20 cellular contexts compared by ENCODE assay signal in the genomic region with DNA sequence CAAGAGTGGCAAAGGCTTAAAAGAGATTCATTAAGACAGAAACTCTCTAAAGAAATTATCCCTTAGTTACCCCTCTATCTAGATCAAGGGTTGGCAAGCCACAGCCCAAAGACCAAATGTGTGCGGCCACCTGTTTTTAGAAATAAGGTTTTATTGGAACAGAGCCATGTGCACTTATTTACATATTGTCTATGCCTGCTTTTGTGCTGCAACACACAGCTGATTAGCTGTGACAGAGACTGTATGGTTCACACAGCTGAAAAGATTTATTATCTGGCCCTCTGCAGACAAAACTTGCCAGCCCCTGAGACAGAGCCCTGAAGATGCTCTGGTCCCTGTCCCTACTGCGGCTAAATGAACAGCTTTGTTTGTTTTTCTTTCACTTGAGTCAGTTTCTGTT.
DNase-seq lines count a peak whose midpoint lies in the region; ATAC-seq and TF ChIP-seq lines count a peak whose summit lies in the region.
"Had no signal": no experiment of that assay in that cellular context is flagged by ENCODE, and none has a peak within 500 bp of the region (broad histone marks: within the 10 kb centered on the region; RNA-seq: fewer than 3 reads in every experiment).

No MANE protein-coding gene starts in this region.

- no peak overlapping the region for H3K27ac Mint-ChIP-seq in type B pancreatic cell
- H3K27ac Mint-ChIP-seq: CD4-positive, alpha-beta memory T cell; T-helper 1 cell treated with Interleukin-12 subunit alpha and Interleukin-12 subunit beta and Interleukin-4 antibody, amounts not matched to agents 30 μg/mL and 1 μg/mL, for 36 hours had no signal

- no peak for ATAC-seq in HG03439 (IDR thresholded peaks at IDR 0.05; ENCODE audit: unreplicated experiment)
- ATAC-seq: A549, PC-3 had no signal

- H3K4me1 Mint-ChIP-seq in type B pancreatic cell (ENCODE audit: unreplicated experiment): peaks cover 14% of the 10 kb centered on the region
- H3K4me1 Mint-ChIP-seq: CD4-positive, alpha-beta memory T cell had no signal

- no peak for TF ChIP-seq CTCF in type B pancreatic cell (conservative IDR thresholded peaks at IDR 0.05)

- peaks cover 2% of the 10 kb centered on the region for H3K27me3 Mint-ChIP-seq in type B pancreatic cell
- H3K27me3 Mint-ChIP-seq: CD4-positive, alpha-beta memory T cell had no signal

- no peak overlapping the region for H3K4me3 Mint-ChIP-seq in type B pancreatic cell
- H3K4me3 Mint-ChIP-seq: CD4-positive, alpha-beta memory T cell; T-helper 1 cell treated with Interleukin-12 subunit alpha and Interleukin-12 subunit beta and Interleukin-4 antibody, amounts not matched to agents 30 μg/mL and 1 μg/mL, for 36 hours had no signal

- DNase-seq in NCI-H748 (lab: John Stamatoyannopoulos, UW; ENCODE audit: unreplicated experiment) (peak; percentile 71), NCI-H748 treated with DMSO at 0.1 percent for 48 hours (lab: John Stamatoyannopoulos, UW) (no peak), NCI-H69 (lab: John Stamatoyannopoulos, UW) (peak; percentile 6), globus pallidus (ENCODE audit: low spot score) (peak; percentile 12), type B pancreatic cell (ENCODE audit: extremely low spot score, unreplicated experiment) (no peak)
- DNase-seq in stimulated activated CD4-positive, alpha-beta T cell treated with anti-CD3 and anti-CD28 coated beads, Interleukin-12 subunit alpha, Interleukin-12 subunit beta, amount 100 ng/mL, for 4 hours: no peak
- DNase-seq: CD4-positive, alpha-beta memory T cell; DND-41; Kasumi-1; MM.1S; NCI-H1092; NCI-H187; NCI-H446; NCI-H774; PC-3; RPMI8226; SIG-M5 had no signal

- no peaks in the 10 kb centered on the region for H3K9me3 Mint-ChIP-seq in type B pancreatic cell
- H3K9me3 Mint-ChIP-seq: T-helper 1 cell treated with Interleukin-12 subunit alpha and Interleukin-12 subunit beta and Interleukin-4 antibody, amounts not matched to agents 30 μg/mL and 1 μg/mL, for 36 hours had no signal

- peaks cover 40% of the 10 kb centered on the region for H3K36me3 Mint-ChIP-seq in type B pancreatic cell
- H3K36me3 Mint-ChIP-seq: CD4-positive, alpha-beta memory T cell had no signal

Comparison
In these comparisons a context has a peak if more than half of its experiments do, and no peak if none do; other contexts are left out.
1. DNase-seq: peak in NCI-H748 (single experiment), NCI-H69 (single experiment) and globus pallidus (single experiment); none in NCI-H748 treated with DMSO at 0.1 percent for 48 hours (single experiment), type B pancreatic cell (single experiment) and stimulated activated CD4-positive, alpha-beta T cell treated with anti-CD3 and anti-CD28 coated beads, Interleukin-12 subunit alpha, Interleukin-12 subunit beta, amount 100 ng/mL, for 4 hours (single experiment).